17 cellular contexts compared by ENCODE assay signal in the genomic region with DNA sequence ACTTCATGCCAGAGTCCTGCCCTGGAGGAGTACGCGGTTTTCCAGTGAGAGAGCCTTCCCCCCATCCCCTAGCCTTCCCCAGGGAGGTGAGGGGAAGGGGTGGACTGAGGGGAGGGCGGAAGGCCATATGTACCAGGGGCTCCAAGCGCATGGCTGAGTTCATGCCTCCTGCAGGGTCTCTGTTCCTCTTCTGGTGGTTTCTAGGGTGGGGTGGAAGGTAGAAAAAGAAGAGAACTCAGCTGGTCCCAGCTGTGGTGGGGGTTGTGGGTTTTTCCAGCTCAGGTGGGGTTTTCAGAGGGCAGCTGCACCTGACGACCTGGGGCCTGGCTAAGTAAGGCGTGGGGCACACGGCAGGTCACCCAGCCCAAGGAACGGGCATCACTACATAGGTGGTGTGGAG. TPM values are rescaled to one million over a fixed set of nuclear protein-coding genes. Genes with fewer than 3 reads are reported as not detected.
A peak's percentile ranks its signal among the peaks of the same experiment; 100 is the strongest.
DNase-seq lines count a peak whose midpoint lies in the region; ATAC-seq and TF ChIP-seq lines count a peak whose summit lies in the region.
"Had no signal": no experiment of that assay in that cellular context is flagged by ENCODE, and none has a peak within 500 bp of the region (broad histone marks: within the 10 kb centered on the region; RNA-seq: fewer than 3 reads in every experiment).

No MANE protein-coding gene starts in this region.

- ATAC-seq in GM21367 (IDR thresholded peaks at IDR 0.05; ENCODE audit: unreplicated experiment) = peak; percentile 40
- peak; percentile 56 for ATAC-seq in HG03025 (IDR thresholded peaks at IDR 0.05; ENCODE audit: low FRiP score, unreplicated experiment)
- peak; percentile 35 for ATAC-seq in effector memory CD8-positive, alpha-beta T cell (replicated peaks)
- no peak for ATAC-seq in body of pancreas

- no peak overlapping the region for H3K4me3 Mint-ChIP-seq in effector memory CD8-positive, alpha-beta T cell
- H3K4me3 Mint-ChIP-seq in osteocyte (ENCODE audit: unreplicated experiment) = no peak overlapping the region
- H3K4me3 Mint-ChIP-seq: activated T-helper 1 cell treated with anti-CD3 and anti-CD28 coated beads, Interleukin-12 subunit alpha, Interleukin-12 subunit beta, Interleukin-2, Interleukin-4 antibody, amounts not matched to agents 30 ng/mL and 10 ng/mL and 1 ng/mL, durations not matched to agents 14 hours and 24 hours and 36 hours had no signal

- peaks cover 2% of the 10 kb centered on the region for H3K4me1 ChIP-seq in body of pancreas

- peaks cover 0 to 10% of the 10 kb centered on the region in 2 donors for H3K27me3 Mint-ChIP-seq in effector memory CD8-positive, alpha-beta T cell
- peaks cover 5% of the 10 kb centered on the region for H3K27me3 Mint-ChIP-seq in osteocyte (ENCODE audit: unreplicated experiment)

- H3K36me3 ChIP-seq in body of pancreas (replicated peaks in 1 of 2; ENCODE audit: insufficient read depth in 1 of 2, low read depth in 2 of 2) = no peaks in the 10 kb centered on the region

- H3K9me3 ChIP-seq in body of pancreas = no peaks in the 10 kb centered on the region

- H3K27ac ChIP-seq in body of pancreas = no peak overlapping the region
- H3K27ac ChIP-seq: RWPE1 had no signal

- POLR2A ChIA-PET in HEK293T (lab: Yijun Ruan, JAX) = no interaction called here

- CTCF ChIA-PET in HEK293T (lab: Yijun Ruan, JAX) = no interaction called here

- peaks cover 7 to 10% of the 10 kb centered on the region in 2 donors for H3K4me1 Mint-ChIP-seq in effector memory CD8-positive, alpha-beta T cell (ENCODE audit: low read depth in 2 of 2)
- peaks cover 23% of the 10 kb centered on the region for H3K4me1 Mint-ChIP-seq in osteocyte (ENCODE audit: unreplicated experiment)

- WGBS in body of pancreas, 2 donors = 80 to 97% methylated on average over 3 to 8 of the region's 8 CpGs

- TF ChIP-seq CTCF in GM12865 (IDR thresholded peaks at IDR 0.05; ENCODE audit: insufficient read depth, low read depth, low read length, missing control alignments) (no peak), osteocyte (IDR thresholded peaks at IDR 0.05) (no peak), body of pancreas (IDR thresholded peaks at IDR 0.05) (no peak)

- DNase-seq in GM12865 (ENCODE audit: low read depth) (peak; percentile 60), NCI-H187 (lab: John Stamatoyannopoulos, UW) (no peak), osteocyte (ENCODE audit: extremely low spot score, unreplicated experiment) (no peak), body of pancreas (no peak), HEK293T (ENCODE audit: extremely low spot score) (no peak)
- DNase-seq in effector memory CD8-positive, alpha-beta T cell = no peak
- DNase-seq: activated CD4-positive, alpha-beta T cell treated with anti-CD3 and anti-CD28 coated beads for 4 hours; aorta; cortex of kidney; DMS153; mammary epithelial cell; NCI-H1105; NCI-H446 had no signal

- intact Hi-C loops in body of pancreas (cut with DNase I) = no loop called here

- no peaks in the 10 kb centered on the region for H3K27me3 ChIP-seq in body of pancreas

- no peak overlapping the region for H3K27ac Mint-ChIP-seq in effector memory CD8-positive, alpha-beta T cell
- H3K27ac Mint-ChIP-seq in osteocyte (ENCODE audit: unreplicated experiment) = no peak overlapping the region
- H3K27ac Mint-ChIP-seq: activated T-helper 1 cell treated with anti-CD3 and anti-CD28 coated beads, Interleukin-12 subunit alpha, Interleukin-12 subunit beta, Interleukin-2, Interleukin-4 antibody, amounts not matched to agents 30 ng/mL and 10 ng/mL and 1 ng/mL, durations not matched to agents 14 hours and 24 hours and 36 hours had no signal

- no peaks in the 10 kb centered on the region for H3K9me3 Mint-ChIP-seq in effector memory CD8-positive, alpha-beta T cell
- H3K9me3 Mint-ChIP-seq in osteocyte (ENCODE audit: unreplicated experiment) = no peaks in the 10 kb centered on the region
- H3K9me3 Mint-ChIP-seq: activated T-helper 1 cell treated with anti-CD3 and anti-CD28 coated beads, Interleukin-12 subunit alpha, Interleukin-12 subunit beta, Interleukin-2, Interleukin-4 antibody, amounts not matched to agents 30 ng/mL and 10 ng/mL and 1 ng/mL, durations not matched to agents 14 hours and 24 hours and 36 hours had no signal

- no peak for TF ChIP-seq POLR2A in body of pancreas (IDR thresholded peaks at IDR 0.05)

- no peak overlapping the region for H3K4me3 ChIP-seq in GM12865 (ENCODE audit: low read depth, low read length)
- no peak overlapping the region for H3K4me3 ChIP-seq in body of pancreas

- peaks cover 2% of the 10 kb centered on the region for H3K36me3 Mint-ChIP-seq in effector memory CD8-positive, alpha-beta T cell (ENCODE audit: insufficient read depth)
- H3K36me3 Mint-ChIP-seq in osteocyte (ENCODE audit: unreplicated experiment) = no peaks in the 10 kb centered on the region

TF ChIP-seq in HEK293T, 16 proteins besides CTCF, POLR2A, EP300 and RAD21:
- TF ChIP-seq HDGF (IDR thresholded peaks at IDR 0.05; ENCODE audit: borderline replicate concordance) = no peak
- TF ChIP-seq TARDBP (IDR thresholded peaks at IDR 0.05) = no peak
- TF ChIP-seq FOXM1 (IDR thresholded peaks at IDR 0.05; ENCODE audit: borderline replicate concordance) = no peak
- TF ChIP-seq CTBP1 (IDR thresholded peaks at IDR 0.05; ENCODE audit: borderline replicate concordance) = no peak
- no peak for TF ChIP-seq FOXK2 (IDR thresholded peaks at IDR 0.05)
- no peak for TF ChIP-seq L3MBTL2 (conservative IDR thresholded peaks at IDR 0.05)
- no peak for TF ChIP-seq LEF1 (IDR thresholded peaks at IDR 0.05; ENCODE audit: borderline replicate concordance)
- no peak for TF ChIP-seq BHLHE40 (IDR thresholded peaks at IDR 0.05; ENCODE audit: borderline replicate concordance)
- TF ChIP-seq FOXA1 (IDR thresholded peaks at IDR 0.05) = no peak
- TF ChIP-seq ZNF384 (IDR thresholded peaks at IDR 0.05) = no peak
- TF ChIP-seq SUZ12 (IDR thresholded peaks at IDR 0.05) = no peak
- TF ChIP-seq, protein P1, sequence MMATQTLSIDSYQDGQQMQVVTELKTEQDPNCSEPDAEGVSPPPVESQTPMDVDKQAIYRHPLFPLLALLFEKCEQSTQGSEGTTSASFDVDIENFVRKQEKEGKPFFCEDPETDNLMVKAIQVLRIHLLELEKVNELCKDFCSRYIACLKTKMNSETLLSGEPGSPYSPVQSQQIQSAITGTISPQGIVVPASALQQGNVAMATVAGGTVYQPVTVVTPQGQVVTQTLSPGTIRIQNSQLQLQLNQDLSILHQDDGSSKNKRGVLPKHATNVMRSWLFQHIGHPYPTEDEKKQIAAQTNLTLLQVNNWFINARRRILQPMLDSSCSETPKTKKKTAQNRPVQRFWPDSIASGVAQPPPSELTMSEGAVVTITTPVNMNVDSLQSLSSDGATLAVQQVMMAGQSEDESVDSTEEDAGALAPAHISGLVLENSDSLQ (IDR thresholded peaks at IDR 0.05) = no peak
- TF ChIP-seq NFRKB (IDR thresholded peaks at IDR 0.05) = no peak
- no peak for TF ChIP-seq ARNT (IDR thresholded peaks at IDR 0.05)
- no peak for TF ChIP-seq ELF4 (IDR thresholded peaks at IDR 0.05)
- TF ChIP-seq SP1 (IDR thresholded peaks at IDR 0.05) = no peak
TF ChIP-seq in HEK293T: peak in this region for 0.

RNA-seq across cellular contexts. Expression of a gene that starts 10.7 kb away (rescaled TPM):
- total RNA-seq in osteocyte = 37.9 and 38.7 TPM in 2 replicates
- total RNA-seq in body of pancreas = 10 to 100 TPM; 29.6 to 42.2 TPM
